8 cellular contexts compared by ENCODE assay signal in genomic region chr10:75234683-75235374, GRCh38. TPM values are rescaled to one million over a fixed set of nuclear protein-coding genes. Genes with fewer than 3 reads are reported as not detected.
DNase-seq lines count a peak whose midpoint lies in the region; ATAC-seq and TF ChIP-seq lines count a peak whose summit lies in the region.

No MANE protein-coding gene starts in this region.

- peaks cover 5% of the 10 kb centered on the region for H3K27me3 Mint-ChIP-seq in activated naive CD4-positive, alpha-beta T cell treated with anti-CD3 and anti-CD28 coated beads, Interleukin-2, amount 10 ng/mL, durations not matched to agents 7 days and 5 days
- no peaks in the 10 kb centered on the region for H3K27me3 Mint-ChIP-seq in neural crest cell (ENCODE audit: low read depth)

- CTCF ChIA-PET in activated naive CD4-positive, alpha-beta T cell treated with anti-CD3 and anti-CD28 coated beads, Interleukin-2, amount 10 ng/mL, durations not matched to agents 7 days and 5 days (lab: Charles Lee), result interaction anchor here (1.0 to 13.6 kb wide), 14 partner anchors 10 to 1045 kb away, joined by 3 to 217 read pairs (median 7); partner anchors contain the start of gene VDAC2

- H3K4me1 Mint-ChIP-seq in activated naive CD4-positive, alpha-beta T cell treated with anti-CD3 and anti-CD28 coated beads, Interleukin-2, amount 10 ng/mL, durations not matched to agents 7 days and 5 days, result peaks cover 30% of the 10 kb centered on the region
- peaks cover 14% of the 10 kb centered on the region for H3K4me1 Mint-ChIP-seq in neural crest cell

- no peaks in the 10 kb centered on the region for H3K9me3 Mint-ChIP-seq in activated naive CD4-positive, alpha-beta T cell treated with anti-CD3 and anti-CD28 coated beads, Interleukin-2, amount 10 ng/mL, durations not matched to agents 7 days and 5 days
- no peaks in the 10 kb centered on the region for H3K9me3 Mint-ChIP-seq in neural crest cell

- intact Hi-C loops in esophagus muscularis mucosa (cut with DNase I), result loop anchor here (5.0 kb wide), 2 partner anchors 123 to 993 kb away; partner anchors contain the start of gene SAMD8

- H3K36me3 Mint-ChIP-seq in activated naive CD4-positive, alpha-beta T cell treated with anti-CD3 and anti-CD28 coated beads, Interleukin-2, amount 10 ng/mL, durations not matched to agents 7 days and 5 days, result peaks cover 27% of the 10 kb centered on the region
- H3K36me3 Mint-ChIP-seq in neural crest cell (ENCODE audit: low read depth), result peaks cover 15% of the 10 kb centered on the region

- no peaks in the 10 kb centered on the region for H3K9me3 ChIP-seq in esophagus muscularis mucosa

- H3K27ac ChIP-seq in esophagus muscularis mucosa (replicated peaks in 1 of 4), result peak overlapping the region; percentile 83 to 93 (median 89)

- H3K4me3 ChIP-seq in esophagus muscularis mucosa, result peak overlapping the region; percentile 83 to 98 (median 89)

- TF ChIP-seq EP300 in esophagus muscularis mucosa (IDR thresholded peaks at IDR 0.05), result no peak

- no peaks in the 10 kb centered on the region for H3K27me3 ChIP-seq in esophagus muscularis mucosa

- peak; percentile 2 for ATAC-seq in HG03135 (IDR thresholded peaks at IDR 0.05; ENCODE audit: unreplicated experiment)

- TF ChIP-seq CTCF in esophagus muscularis mucosa (IDR thresholded peaks at IDR 0.05) (no peak), neural crest cell (conservative IDR thresholded peaks at IDR 0.05) (peak; percentile 15)

- no peak for DNase-seq in activated naive CD4-positive, alpha-beta T cell treated with anti-CD3 and anti-CD28 coated beads, Interleukin-2, amount 10 ng/mL, durations not matched to agents 7 days and 5 days
- no peak for DNase-seq in activated naive CD4-positive, alpha-beta T cell treated with Interleukin-2 at 50 U/mL for 16 hours
- DNase-seq in activated CD4-positive, CD25-positive, alpha-beta regulatory T cell (lab: John Stamatoyannopoulos, UW), result peak in 3 of 4 experiments; percentile 24 to 51 (median 42)
- DNase-seq in esophagus muscularis mucosa (ENCODE audit: extremely low spot score) (no peak), neural crest cell (ENCODE audit: low read depth, low spot score) (peak; percentile 31), NCI-H748 (lab: John Stamatoyannopoulos, UW; ENCODE audit: unreplicated experiment) (no peak), NCI-H2171 treated with DMSO at 0.1 percent for 48 hours (lab: John Stamatoyannopoulos, UW) (no peak)

- peaks cover 6 to 34% (median 23%) of the 10 kb centered on the region in 4 donors for H3K36me3 ChIP-seq in esophagus muscularis mucosa

- 0% methylated on average over 19 of the region's 62 CpGs for WGBS in esophagus muscularis mucosa

- no peak for TF ChIP-seq POLR2A in esophagus muscularis mucosa (IDR thresholded peaks at IDR 0.05; ENCODE audit: low read depth)

- peak overlapping the region; percentile 91 for H3K27ac Mint-ChIP-seq in activated naive CD4-positive, alpha-beta T cell treated with anti-CD3 and anti-CD28 coated beads, Interleukin-2, amount 10 ng/mL, durations not matched to agents 7 days and 5 days
- H3K27ac Mint-ChIP-seq in neural crest cell (ENCODE audit: unreplicated experiment), result no peak overlapping the region

- H3K4me1 ChIP-seq in esophagus muscularis mucosa, result peaks cover 13 to 42% (median 34%) of the 10 kb centered on the region in 4 donors

- peak overlapping the region; percentile 80 for H3K4me3 Mint-ChIP-seq in activated naive CD4-positive, alpha-beta T cell treated with anti-CD3 and anti-CD28 coated beads, Interleukin-2, amount 10 ng/mL, durations not matched to agents 7 days and 5 days
- H3K4me3 Mint-ChIP-seq in neural crest cell, result peak overlapping the region; percentile 78

RNA-seq across cellular contexts. Expression of gene COMTD1, which starts 0.9 kb away (rescaled TPM):
- total RNA-seq in esophagus muscularis mucosa, result 10 to 100 TPM; 23.7 to 44.5 (median 28.1) TPM
- 4.7 and 6.3 TPM in 2 replicates for total RNA-seq in neural crest cell

RNA-seq across cellular contexts. Expression of gene VDAC2, which starts 24.2 kb away (rescaled TPM):
- total RNA-seq in esophagus muscularis mucosa, result 100 to 1,000 TPM; 194 to 260 (median 234) TPM
- total RNA-seq in neural crest cell, result 197 and 202 TPM in 2 replicates

Comparison
In these comparisons a context has a peak if more than half of its experiments do, and no peak if none do; other contexts are left out.
1. DNase-seq: peak in activated CD4-positive, CD25-positive, alpha-beta regulatory T cell (3 of 4) and neural crest cell (single experiment); none in activated naive CD4-positive, alpha-beta T cell treated with anti-CD3 and anti-CD28 coated beads, Interleukin-2, amount 10 ng/mL, durations not matched to agents 7 days and 5 days (single experiment), activated naive CD4-positive, alpha-beta T cell treated with Interleukin-2 at 50 U/mL for 16 hours (single experiment), esophagus muscularis mucosa (single experiment), NCI-H748 (single experiment) and NCI-H2171 treated with DMSO at 0.1 percent for 48 hours (single experiment).